Comparison of ENCODE assay signal across 31 cellular contexts in genomic region chr1:38376577-38376976, GRCh38.
"Had no signal": no experiment of that assay in that cellular context is flagged by ENCODE, and none has a peak within 500 bp of the region (broad histone marks: within the 10 kb centered on the region; RNA-seq: fewer than 3 reads in every experiment).

No MANE protein-coding gene starts in this region.

- H3K36me3 Mint-ChIP-seq: activated naive CD4-positive, alpha-beta T cell treated with anti-CD3 and anti-CD28 coated beads, Interleukin-2, amount 10 ng/mL, durations not matched to agents 7 days and 5 days; activated naive CD8-positive, alpha-beta T cell treated with anti-CD3 and anti-CD28 coated beads, Interleukin-2, amount 10 ng/mL, durations not matched to agents 7 days and 5 days had no signal

- H3K27me3 ChIP-seq: ascending aorta, body of pancreas, hepatocyte had no signal

- H3K27ac Mint-ChIP-seq: activated B cell treated with CpG ODN at 0.5 μM for 24 hours; activated naive CD4-positive, alpha-beta T cell treated with anti-CD3 and anti-CD28 coated beads, Interleukin-2, amount 10 ng/mL, durations not matched to agents 7 days and 5 days; activated naive CD4-positive, alpha-beta T cell treated with anti-CD3 and anti-CD28 coated beads, Interleukin-2, amount 50 U/mL, for 72 hours; activated naive CD8-positive, alpha-beta T cell treated with anti-CD3 and anti-CD28 coated beads, Interleukin-2, amount 10 ng/mL, durations not matched to agents 7 days and 5 days; activated T-cell treated with anti-CD3 and anti-CD28 coated beads, Interleukin-2, amount 50 U/mL, for 24 hours; activated T-cell treated with anti-CD3 and anti-CD28 coated beads, Interleukin-2, amount 50 U/mL, for 72 hours; effector memory CD8-positive, alpha-beta T cell; T-helper 17 cell; T-helper 2 cell treated with Interferon-gamma antibody and Interleukin-4, amounts not matched to agents 5 μg/mL and 100 μg/mL, for 36 hours had no signal

- ATAC-seq: activated CD4-positive, CD25-positive, alpha-beta regulatory T cell treated with anti-CD3 and anti-CD28 coated beads, Interleukin-2, amount 50 U/mL, for 24 hours; activated naive CD4-positive, alpha-beta T cell treated with anti-CD3 and anti-CD28 coated beads, Interleukin-2, amount 50 U/mL, for 72 hours; activated T-cell treated with anti-CD3 and anti-CD28 coated beads, Interleukin-2, amount 50 U/mL, for 72 hours; body of pancreas; effector memory CD8-positive, alpha-beta T cell; gastroesophageal sphincter; heart right ventricle; T-helper 17 cell had no signal

- H2AFZ ChIP-seq: hepatocyte had no signal

- H3K27ac ChIP-seq: ascending aorta, body of pancreas, esophagus squamous epithelium, gastroesophageal sphincter, heart right ventricle, hepatocyte, WERI-Rb-1 had no signal

- DNase-seq: activated B cell treated with CpG ODN at 0.5 μM for 24 hours; activated CD4-positive, alpha-beta T cell treated with anti-CD3 and anti-CD28 coated beads for 48 hours; activated CD4-positive, alpha-beta T cell treated with anti-CD3 and anti-CD28 coated beads, Interleukin-2, amount 50 U/mL, for 1 hour; activated CD4-positive, alpha-beta T cell treated with anti-CD3 and anti-CD28 coated beads, Interleukin-2, amount 50 U/mL, for 48 hours; activated CD8-positive, alpha-beta memory T cell treated with anti-CD3 and anti-CD28 coated beads, Interleukin-2, amount 50 U/mL, for 48 hours; activated gamma-delta T cell; activated naive CD4-positive, alpha-beta T cell; activated naive CD4-positive, alpha-beta T cell treated with anti-CD3 and anti-CD28 coated beads, Interleukin-2, amount 10 ng/mL, durations not matched to agents 7 days and 5 days; activated naive CD8-positive, alpha-beta T cell treated with anti-CD3 and anti-CD28 coated beads, Interleukin-2, amount 10 ng/mL, durations not matched to agents 7 days and 5 days; activated T-cell treated with anti-CD3 and anti-CD28 coated beads for 4 hours; activated T-cell treated with anti-CD3 and anti-CD28 coated beads, Interleukin-2, amount 50 U/mL, for 24 hours; activated T-cell treated with anti-CD3 and anti-CD28 coated beads, Interleukin-2, amount 50 U/mL, for 72 hours; body of pancreas; caudate nucleus; cortex of kidney; dermis blood vessel endothelial cell; effector CD4-positive, alpha-beta T cell; effector memory CD8-positive, alpha-beta T cell; erythroblast; esophagus squamous epithelium; foreskin melanocyte; heart right ventricle; T-helper 17 cell; T1000; WERI-Rb-1 had no signal

- H3K4me1 Mint-ChIP-seq: activated naive CD4-positive, alpha-beta T cell treated with anti-CD3 and anti-CD28 coated beads, Interleukin-2, amount 10 ng/mL, durations not matched to agents 7 days and 5 days; activated naive CD8-positive, alpha-beta T cell treated with anti-CD3 and anti-CD28 coated beads, Interleukin-2, amount 10 ng/mL, durations not matched to agents 7 days and 5 days; T-helper 17 cell had no signal

- H3K4me2 ChIP-seq: hepatocyte had no signal

- H3K4me3 ChIP-seq: ascending aorta, body of pancreas, esophagus squamous epithelium, gastroesophageal sphincter, heart right ventricle, hepatocyte had no signal

- H3K4me1 ChIP-seq: ascending aorta, body of pancreas, esophagus squamous epithelium, gastroesophageal sphincter, heart right ventricle had no signal

- H3K4me3 Mint-ChIP-seq: activated B cell treated with CpG ODN at 0.5 μM for 24 hours; activated naive CD4-positive, alpha-beta T cell treated with anti-CD3 and anti-CD28 coated beads, Interleukin-2, amount 10 ng/mL, durations not matched to agents 7 days and 5 days; activated naive CD8-positive, alpha-beta T cell treated with anti-CD3 and anti-CD28 coated beads, Interleukin-2, amount 10 ng/mL, durations not matched to agents 7 days and 5 days; activated T-cell treated with anti-CD3 and anti-CD28 coated beads, Interleukin-2, amount 50 U/mL, for 24 hours; activated T-cell treated with anti-CD3 and anti-CD28 coated beads, Interleukin-2, amount 50 U/mL, for 72 hours; effector memory CD8-positive, alpha-beta T cell; T-helper 17 cell; T-helper 2 cell treated with Interferon-gamma antibody and Interleukin-4, amounts not matched to agents 5 μg/mL and 100 μg/mL, for 36 hours had no signal

- H3K36me3 ChIP-seq: ascending aorta, esophagus squamous epithelium, gastroesophageal sphincter, heart right ventricle, WERI-Rb-1 had no signal

- H3K9me3 ChIP-seq: ascending aorta had no signal

- H3K79me2 ChIP-seq: hepatocyte had no signal
